1 cellular context compared by ENCODE assay signal in the genomic region with DNA sequence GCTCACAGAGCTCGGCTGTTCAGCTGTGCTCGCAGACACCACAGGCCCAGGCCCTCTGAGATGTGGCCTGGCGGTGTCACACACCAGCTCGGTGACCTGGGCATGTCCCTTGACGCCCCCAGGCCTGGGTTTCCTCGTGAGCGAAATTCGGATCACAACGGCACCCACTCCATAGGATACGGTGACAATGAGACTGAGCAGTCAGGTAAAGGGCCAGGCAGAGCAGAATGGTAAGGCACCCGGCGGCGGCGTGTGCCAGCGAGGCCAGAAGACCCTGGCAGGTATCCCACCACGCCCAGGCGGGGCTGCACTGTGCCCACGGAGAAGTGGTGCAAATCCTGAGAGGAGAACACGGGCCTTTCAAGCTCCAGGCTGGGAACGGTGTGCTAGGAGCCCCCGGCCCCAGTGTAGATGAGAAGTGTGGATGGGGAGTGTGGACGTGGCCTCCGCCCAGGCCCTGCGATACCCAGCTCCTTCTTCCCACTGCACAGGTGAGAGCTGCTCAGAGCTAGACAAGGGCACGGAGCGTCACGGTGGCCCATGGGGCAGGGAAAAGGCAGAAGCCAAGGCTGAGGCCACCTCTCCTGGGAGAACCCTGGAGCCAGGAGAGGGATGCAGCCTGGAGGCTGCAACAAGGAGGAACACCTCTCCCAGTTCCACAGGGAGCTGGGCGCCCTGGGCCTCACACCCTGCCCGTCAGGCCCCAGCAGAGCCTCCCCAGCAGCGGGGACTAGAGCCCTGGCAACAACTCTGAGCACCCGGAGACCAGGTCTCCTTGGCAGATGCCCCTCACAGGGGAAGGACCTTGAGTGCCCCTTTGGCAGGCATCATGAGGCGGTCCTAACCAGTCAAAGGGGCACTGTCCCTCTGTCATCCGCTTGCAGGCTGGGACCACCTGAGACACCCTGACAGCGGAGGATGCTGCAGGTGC.
TF ChIP-seq lines count a peak whose summit lies in the region.

No MANE protein-coding gene starts in this region.

TF ChIP-seq in HepG2, 621 proteins besides CTCF, POLR2A, EP300 and RAD21:
- no peak for TF ChIP-seq ZNF891 (CRISPR knock-in tag; IDR thresholded peaks at IDR 0.05)
- no peak for TF ChIP-seq PLSCR1 (CRISPR knock-in tag; IDR thresholded peaks at IDR 0.05; ENCODE audit: borderline replicate concordance)
- no peak for TF ChIP-seq RNF2 (conservative IDR thresholded peaks at IDR 0.05; ENCODE audit: low read depth)
- no peak for TF ChIP-seq SP2 (CRISPR knock-in tag; IDR thresholded peaks at IDR 0.05)
- no peak for TF ChIP-seq SMARCE1 (IDR thresholded peaks at IDR 0.05; ENCODE audit: borderline replicate concordance)
- no peak for TF ChIP-seq GTF2F1 (IDR thresholded peaks at IDR 0.05; ENCODE audit: low read length)
- no peak for TF ChIP-seq ZNF7 (CRISPR knock-in tag; IDR thresholded peaks at IDR 0.05)
- no peak for TF ChIP-seq ZNF460 (CRISPR knock-in tag; IDR thresholded peaks at IDR 0.05; ENCODE audit: borderline replicate concordance)
- TF ChIP-seq ZKSCAN8 (CRISPR knock-in tag; IDR thresholded peaks at IDR 0.05; ENCODE audit: borderline replicate concordance), result no peak
- no peak for TF ChIP-seq PRPF4 (IDR thresholded peaks at IDR 0.05; ENCODE audit: low read depth, low read length, poor library complexity, severe bottlenecking)
- TF ChIP-seq ZNF138 (CRISPR knock-in tag; IDR thresholded peaks at IDR 0.05; ENCODE audit: low read depth), result no peak
- TF ChIP-seq, protein P1, sequence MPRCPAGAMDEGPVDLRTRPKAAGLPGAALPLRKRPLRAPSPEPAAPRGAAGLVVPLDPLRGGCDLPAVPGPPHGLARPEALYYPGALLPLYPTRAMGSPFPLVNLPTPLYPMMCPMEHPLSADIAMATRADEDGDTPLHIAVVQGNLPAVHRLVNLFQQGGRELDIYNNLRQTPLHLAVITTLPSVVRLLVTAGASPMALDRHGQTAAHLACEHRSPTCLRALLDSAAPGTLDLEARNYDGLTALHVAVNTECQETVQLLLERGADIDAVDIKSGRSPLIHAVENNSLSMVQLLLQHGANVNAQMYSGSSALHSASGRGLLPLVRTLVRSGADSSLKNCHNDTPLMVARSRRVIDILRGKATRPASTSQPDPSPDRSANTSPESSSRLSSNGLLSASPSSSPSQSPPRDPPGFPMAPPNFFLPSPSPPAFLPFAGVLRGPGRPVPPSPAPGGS (CRISPR knock-in tag; IDR thresholded peaks at IDR 0.05), result no peak
- no peak for TF ChIP-seq RXRA (CRISPR knock-in tag; IDR thresholded peaks at IDR 0.05)
